ENCODE assay signal across 8 cellular contexts in the genomic region with DNA sequence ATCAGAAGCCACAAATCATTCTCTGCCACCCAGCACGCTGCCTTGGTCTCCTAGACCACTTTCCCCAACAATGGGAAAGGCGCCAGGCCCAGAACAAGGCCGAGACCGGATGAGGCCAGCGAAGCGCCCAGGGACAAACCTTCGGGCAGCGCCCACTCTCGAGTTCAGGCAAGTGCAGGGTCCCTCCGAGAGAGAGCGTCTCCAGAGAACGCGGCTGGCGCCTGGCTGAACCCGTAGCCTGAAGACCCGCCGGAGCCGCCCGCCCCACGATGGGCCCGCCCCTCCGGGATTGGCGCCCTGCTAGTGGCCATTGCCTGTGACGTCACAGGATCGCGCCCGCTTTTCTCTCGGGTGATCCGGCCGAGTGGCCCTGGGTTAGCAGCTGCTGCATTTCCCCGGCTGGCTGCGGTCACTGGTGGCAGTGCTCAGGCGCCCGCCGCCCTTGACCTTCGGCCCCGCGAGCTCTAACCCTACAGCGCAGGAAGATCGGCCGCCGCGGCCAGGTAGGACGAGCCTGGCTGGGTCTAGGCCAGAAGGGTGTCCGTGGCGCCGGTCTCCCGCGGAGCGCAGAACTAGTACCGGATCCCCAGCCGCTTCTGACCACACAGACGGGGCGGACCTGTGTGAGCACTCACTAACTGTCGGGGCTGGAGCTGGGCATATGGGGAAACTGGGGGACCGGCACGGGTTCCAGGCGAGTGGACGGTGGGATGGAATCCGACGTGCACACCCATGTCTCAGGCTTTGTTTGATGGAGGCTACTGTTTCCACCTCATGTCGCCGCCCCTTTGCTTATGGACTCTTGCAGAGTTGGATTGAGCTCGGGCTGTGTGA. TPM values are rescaled to one million over a fixed set of nuclear protein-coding genes. Genes with fewer than 3 reads are reported as not detected.
A peak's percentile ranks its signal among the peaks of the same experiment; 100 is the strongest.
DNase-seq lines count a peak whose midpoint lies in the region; ATAC-seq and TF ChIP-seq lines count a peak whose summit lies in the region.

A gene with protein sequence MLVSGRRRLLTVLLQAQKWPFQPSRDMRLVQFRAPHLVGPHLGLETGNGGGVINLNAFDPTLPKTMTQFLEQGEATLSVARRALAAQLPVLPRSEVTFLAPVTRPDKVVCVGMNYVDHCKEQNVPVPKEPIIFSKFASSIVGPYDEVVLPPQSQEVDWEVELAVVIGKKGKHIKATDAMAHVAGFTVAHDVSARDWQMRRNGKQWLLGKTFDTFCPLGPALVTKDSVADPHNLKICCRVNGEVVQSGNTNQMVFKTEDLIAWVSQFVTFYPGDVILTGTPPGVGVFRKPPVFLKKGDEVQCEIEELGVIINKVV (plus strand): TSS at position 339 of the 834 bp plus-strand sequence. CDS start 2,851 bp downstream, outside the sequence.

- ATAC-seq in GM18499 (IDR thresholded peaks at IDR 0.05; ENCODE audit: insufficient read depth, unreplicated experiment) (peak; percentile 83), HG02938 (IDR thresholded peaks at IDR 0.05; ENCODE audit: unreplicated experiment) (peak; percentile 88), left cardiac atrium (peak; percentile 99)

- H3K27ac Mint-ChIP-seq in T-helper 1 cell treated with Interleukin-12 subunit alpha and Interleukin-12 subunit beta and Interleukin-4 antibody, amounts not matched to agents 30 μg/mL and 1 μg/mL, for 36 hours = peak within 1 kb of the TSS; percentile 95
- H3K27ac Mint-ChIP-seq in progenitor cell of endocrine pancreas = peak within 1 kb of the TSS; percentile 99

- peak; percentile 82 for DNase-seq in NCI-H1694 treated with DMSO at 0.1 percent for 48 hours (lab: John Stamatoyannopoulos, UW)
- peak; percentile 94 for DNase-seq in amniotic stem cell (lab: John Stamatoyannopoulos, UW)
- peak; percentile 99 for DNase-seq in left cardiac atrium
- DNase-seq in progenitor cell of endocrine pancreas (ENCODE audit: low spot score, unreplicated experiment) = peak; percentile 97
- DNase-seq in ureter (ENCODE audit: low spot score) = peak; percentile 96

- no peaks in the 10 kb centered on the region for H3K9me3 Mint-ChIP-seq in T-helper 1 cell treated with Interleukin-12 subunit alpha and Interleukin-12 subunit beta and Interleukin-4 antibody, amounts not matched to agents 30 μg/mL and 1 μg/mL, for 36 hours
- no peaks in the 10 kb centered on the region for H3K9me3 Mint-ChIP-seq in progenitor cell of endocrine pancreas (ENCODE audit: low read depth)

- no peaks in the 10 kb centered on the region for H3K27me3 Mint-ChIP-seq in T-helper 1 cell treated with Interleukin-12 subunit alpha and Interleukin-12 subunit beta and Interleukin-4 antibody, amounts not matched to agents 30 μg/mL and 1 μg/mL, for 36 hours (ENCODE audit: low read depth)
- no peaks in the 10 kb centered on the region for H3K27me3 Mint-ChIP-seq in progenitor cell of endocrine pancreas

- peak within 1 kb of the TSS; percentile 96 for H3K4me3 Mint-ChIP-seq in T-helper 1 cell treated with Interleukin-12 subunit alpha and Interleukin-12 subunit beta and Interleukin-4 antibody, amounts not matched to agents 30 μg/mL and 1 μg/mL, for 36 hours
- peak within 1 kb of the TSS; percentile 98 for H3K4me3 Mint-ChIP-seq in progenitor cell of endocrine pancreas (ENCODE audit: low read depth)

- intact Hi-C loops in left cardiac atrium (cut with DNase I) = no loop called here

- no peak for TF ChIP-seq CTCF in progenitor cell of endocrine pancreas (IDR thresholded peaks at IDR 0.05; ENCODE audit: unreplicated experiment)

- peaks cover 2% of the 10 kb centered on the region for H3K36me3 Mint-ChIP-seq in T-helper 1 cell treated with Interleukin-12 subunit alpha and Interleukin-12 subunit beta and Interleukin-4 antibody, amounts not matched to agents 30 μg/mL and 1 μg/mL, for 36 hours (ENCODE audit: low read depth)
- H3K36me3 Mint-ChIP-seq in progenitor cell of endocrine pancreas (ENCODE audit: insufficient read depth) = no peaks in the 10 kb centered on the region

- peaks cover 24% of the 10 kb centered on the region for H3K4me1 Mint-ChIP-seq in T-helper 1 cell treated with Interleukin-12 subunit alpha and Interleukin-12 subunit beta and Interleukin-4 antibody, amounts not matched to agents 30 μg/mL and 1 μg/mL, for 36 hours (ENCODE audit: low read depth)
- H3K4me1 Mint-ChIP-seq in progenitor cell of endocrine pancreas (ENCODE audit: low read depth) = peaks cover 17% of the 10 kb centered on the region

RNA-seq across cellular contexts. Expression of the gene that starts here (rescaled TPM):
- total RNA-seq in left cardiac atrium (10 to 100 TPM; 29.1 to 31.6 TPM), progenitor cell of endocrine pancreas (28.8 and 31.1 TPM in 2 replicates), ureter (25.7 TPM)

Comparison
In these comparisons a context has a peak if more than half of its experiments do, and no peak if none do; other contexts are left out.
1. Peak in every context shown above with its lines: DNase-seq and ATAC-seq.